In genomic region chr12:22544038-22544979, GRCh38 we compare ENCODE assay signal across 8 cellular contexts. TPM values are rescaled to one million over a fixed set of nuclear protein-coding genes. Genes with fewer than 3 reads are reported as not detected.
DNase-seq lines count a peak whose midpoint lies in the region; ATAC-seq and TF ChIP-seq lines count a peak whose summit lies in the region.

A gene with protein sequence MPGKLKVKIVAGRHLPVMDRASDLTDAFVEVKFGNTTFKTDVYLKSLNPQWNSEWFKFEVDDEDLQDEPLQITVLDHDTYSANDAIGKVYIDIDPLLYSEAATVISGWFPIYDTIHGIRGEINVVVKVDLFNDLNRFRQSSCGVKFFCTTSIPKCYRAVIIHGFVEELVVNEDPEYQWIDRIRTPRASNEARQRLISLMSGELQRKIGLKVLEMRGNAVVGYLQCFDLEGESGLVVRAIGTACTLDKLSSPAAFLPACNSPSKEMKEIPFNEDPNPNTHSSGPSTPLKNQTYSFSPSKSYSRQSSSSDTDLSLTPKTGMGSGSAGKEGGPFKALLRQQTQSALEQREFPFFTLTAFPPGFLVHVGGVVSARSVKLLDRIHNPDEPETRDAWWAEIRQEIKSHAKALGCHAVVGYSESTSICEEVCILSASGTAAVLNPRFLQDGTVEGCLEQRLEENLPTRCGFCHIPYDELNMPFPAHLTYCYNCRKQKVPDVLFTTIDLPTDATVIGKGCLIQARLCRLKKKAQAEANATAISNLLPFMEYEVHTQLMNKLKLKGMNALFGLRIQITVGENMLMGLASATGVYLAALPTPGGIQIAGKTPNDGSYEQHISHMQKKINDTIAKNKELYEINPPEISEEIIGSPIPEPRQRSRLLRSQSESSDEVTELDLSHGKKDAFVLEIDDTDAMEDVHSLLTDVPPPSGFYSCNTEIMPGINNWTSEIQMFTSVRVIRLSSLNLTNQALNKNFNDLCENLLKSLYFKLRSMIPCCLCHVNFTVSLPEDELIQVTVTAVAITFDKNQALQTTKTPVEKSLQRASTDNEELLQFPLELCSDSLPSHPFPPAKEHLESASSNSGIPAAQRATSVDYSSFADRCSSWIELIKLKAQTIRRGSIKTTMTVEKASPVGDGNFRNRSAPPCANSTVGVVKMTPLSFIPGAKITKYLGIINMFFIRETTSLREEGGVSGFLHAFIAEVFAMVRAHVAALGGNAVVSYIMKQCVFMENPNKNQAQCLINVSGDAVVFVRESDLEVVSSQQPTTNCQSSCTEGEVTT (minus strand): TSS chr12:22544542. CDS start chr12:22544150, 392 bp downstream.

- H3K27me3 ChIP-seq in ovary = no peaks in the 10 kb centered on the region
- no peaks in the 10 kb centered on the region for H3K27me3 ChIP-seq in thyroid gland

- H3K9me3 Mint-ChIP-seq in activated naive CD8-positive, alpha-beta T cell treated with anti-CD3 and anti-CD28 coated beads for 36 hours = no peaks in the 10 kb centered on the region

- peaks cover 8% of the 10 kb centered on the region for H3K27me3 Mint-ChIP-seq in activated naive CD8-positive, alpha-beta T cell treated with anti-CD3 and anti-CD28 coated beads for 36 hours

- no peaks in the 10 kb centered on the region for H3K36me3 ChIP-seq in ovary
- no peaks in the 10 kb centered on the region for H3K36me3 ChIP-seq in thyroid gland

- peaks cover 21% of the 10 kb centered on the region for H3K4me1 Mint-ChIP-seq in activated naive CD8-positive, alpha-beta T cell treated with anti-CD3 and anti-CD28 coated beads for 36 hours

- H3K9me3 ChIP-seq in ovary = no peaks in the 10 kb centered on the region
- H3K9me3 ChIP-seq in thyroid gland = no peaks in the 10 kb centered on the region

- H3K4me3 Mint-ChIP-seq in activated naive CD8-positive, alpha-beta T cell treated with anti-CD3 and anti-CD28 coated beads for 36 hours = peak within 1 kb of the TSS; percentile 92

- no peak for TF ChIP-seq CTCF in ovary (IDR thresholded peaks at IDR 0.05)
- TF ChIP-seq CTCF in thyroid gland (IDR thresholded peaks at IDR 0.05) = peak in 5 of 6 experiments; percentile 12 to 56 (median 38)

- peak within 1 kb of the TSS; percentile 94 for H3K27ac Mint-ChIP-seq in activated naive CD8-positive, alpha-beta T cell treated with anti-CD3 and anti-CD28 coated beads for 36 hours

- DNase-seq in NCI-H1048 (lab: John Stamatoyannopoulos, UW) (peak; percentile 92), SKM-1 treated with dmso at 0.1 percent for 144 hours (lab: John Stamatoyannopoulos, UW; ENCODE audit: unreplicated experiment) (peak; percentile 81), head of caudate nucleus (peak; percentile 92 to 99 (median 96)), ovary (peak; percentile 97 to 98 (median 98)), thyroid gland (peak; percentile 97 to 99)
- peak; percentile 94 for DNase-seq in activated naive CD8-positive, alpha-beta T cell treated with anti-CD3 and anti-CD28 coated beads for 36 hours

- H3K4me3 ChIP-seq in ovary (peak within 1 kb of the TSS; percentile 95), thyroid gland (replicated peaks in 1 of 3) (peak within 1 kb of the TSS; percentile 72 to 84 (median 76))

- H3K4me1 ChIP-seq in ovary (ENCODE audit: insufficient read depth) (peaks cover 5% of the 10 kb centered on the region), thyroid gland (peaks cover 14 to 29% of the 10 kb centered on the region in 2 donors)

- H3K27ac ChIP-seq in ovary = peak within 1 kb of the TSS; percentile 70 to 96
- peak within 1 kb of the TSS; percentile 94 to 97 (median 95) for H3K27ac ChIP-seq in thyroid gland

- peak; percentile 82 for ATAC-seq in HG02588 (IDR thresholded peaks at IDR 0.05; ENCODE audit: unreplicated experiment)

- TF ChIP-seq EP300 in ovary (IDR thresholded peaks at IDR 0.05) = no peak

- intact Hi-C loops in head of caudate nucleus (cut with DNase I) (loop anchor here (2.0 kb wide), 1 partner anchor 80 kb away; the partner anchor contains the start of gene ETNK1), ovary (cut with DNase I) (loop anchor here in 3 of 4 donors (5.0 to 10.0 kb wide), 3 partner anchors 80 to 90 kb away; partner anchors contain the start of gene ETNK1 (in 2 of the 3)), thyroid gland (cut with DNase I) (loop anchor here (10.0 kb wide), 1 partner anchor 80 kb away; the partner anchor contains the start of gene ETNK1)

- WGBS in ovary, 3 donors = 0 to 1% (median 1%) methylated on average over 63 to 80 of the region's 80 CpGs
- 3 to 4% methylated on average over 25 to 52 of the region's 80 CpGs for WGBS in thyroid gland, 2 donors

- peak; percentile 81 for TF ChIP-seq POLR2A in GM10847 (IDR thresholded peaks at IDR 0.05; ENCODE audit: extremely low read depth, insufficient read length)
- TF ChIP-seq POLR2A in ovary (IDR thresholded peaks at IDR 0.05) = peak; percentile 73
- peak in 1 of 2 donors; percentile 80 for TF ChIP-seq POLR2A in thyroid gland (IDR thresholded peaks at IDR 0.05)

- H3K36me3 Mint-ChIP-seq in activated naive CD8-positive, alpha-beta T cell treated with anti-CD3 and anti-CD28 coated beads for 36 hours = peaks cover 21% of the 10 kb centered on the region

RNA-seq across cellular contexts. Expression of the gene that starts here (rescaled TPM):
- total RNA-seq in activated naive CD8-positive, alpha-beta T cell treated with anti-CD3 and anti-CD28 coated beads for 36 hours = 10 to 100 TPM; 29.7 to 31.1 TPM
- total RNA-seq in ovary (10 to 100 TPM; 28.3 to 41.3 (median 38.9) TPM), thyroid gland (10 to 100 TPM; 52.7 to 77.4 (median 55.8) TPM)
- 10 to 100 TPM; 19.6 to 30.6 TPM for polyA plus RNA-seq in ovary

Comparison
In these comparisons a context has a peak if more than half of its experiments do, and no peak if none do; other contexts are left out.
1. Peak in every context shown above with its lines: DNase-seq, ATAC-seq, H3K4me3 ChIP-seq and H3K27ac ChIP-seq.
2. CTCF ChIP-seq: peak in thyroid gland (5 of 6); none in ovary (0 of 3).